In the genomic region with DNA sequence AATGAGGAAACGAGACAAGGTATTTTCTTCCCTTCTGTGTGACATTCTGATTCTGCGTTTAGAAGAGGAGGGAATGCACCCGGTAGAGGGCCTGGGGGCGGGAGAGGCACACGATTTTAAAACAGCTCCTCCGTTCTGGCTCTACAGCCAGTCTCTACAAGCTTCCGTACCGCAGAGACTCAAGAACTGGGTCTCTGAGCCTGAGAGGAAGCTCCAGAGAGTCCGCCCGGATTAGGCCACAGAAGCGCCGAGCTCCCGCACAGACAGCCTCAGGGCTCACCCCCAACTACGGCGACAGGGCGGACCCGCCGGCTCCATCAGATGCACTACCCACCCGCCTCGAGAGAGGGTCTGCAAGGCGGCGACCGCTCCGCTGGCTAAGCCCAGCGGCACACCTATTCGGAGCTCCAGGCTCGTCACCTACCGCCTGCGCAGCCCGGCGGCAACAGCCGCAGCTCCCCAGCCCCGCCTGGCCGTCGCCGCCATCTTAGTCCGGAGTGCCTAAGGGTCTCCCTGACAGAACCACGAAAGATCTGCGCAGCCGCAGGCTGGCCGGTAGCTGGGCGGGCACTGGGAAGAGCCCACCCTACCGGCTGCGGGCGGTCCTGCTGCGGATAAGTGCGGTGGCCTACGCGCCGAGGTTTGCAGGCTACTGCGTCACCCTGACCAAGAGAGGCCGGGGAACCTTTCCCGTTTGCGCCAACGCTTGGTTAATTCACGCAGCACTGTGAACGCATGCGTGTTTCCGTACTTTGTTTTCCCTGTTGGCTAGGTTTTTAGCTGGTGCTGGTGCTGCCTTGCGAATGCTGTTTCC, we compare ENCODE assay signal across 1 cellular context.
A peak's percentile ranks its signal among the peaks of the same experiment; 100 is the strongest.
TF ChIP-seq lines count a peak whose summit lies in the region.

Gene NFU1 (minus strand): TSS at position 499 of the 814 bp plus-strand sequence. CDS start 13 bp downstream, at position 486.

TF ChIP-seq in SK-N-SH treated with all-trans-retinoic acid at 6 μM for 48 hours, 23 proteins besides CTCF, POLR2A, EP300 and RAD21 (continued from another document):
- TF ChIP-seq PATZ1 (CRISPR knock-in tag; IDR thresholded peaks at IDR 0.05; ENCODE audit: borderline replicate concordance) (no peak), CSDC2 (CRISPR knock-in tag; IDR thresholded peaks at IDR 0.05) (peak; percentile 71; the same call in 1 of the 2 replicates)
TF ChIP-seq in SK-N-SH treated with all-trans-retinoic acid at 6 μM for 48 hours: peak in this region for 2.
